In the genomic region with DNA sequence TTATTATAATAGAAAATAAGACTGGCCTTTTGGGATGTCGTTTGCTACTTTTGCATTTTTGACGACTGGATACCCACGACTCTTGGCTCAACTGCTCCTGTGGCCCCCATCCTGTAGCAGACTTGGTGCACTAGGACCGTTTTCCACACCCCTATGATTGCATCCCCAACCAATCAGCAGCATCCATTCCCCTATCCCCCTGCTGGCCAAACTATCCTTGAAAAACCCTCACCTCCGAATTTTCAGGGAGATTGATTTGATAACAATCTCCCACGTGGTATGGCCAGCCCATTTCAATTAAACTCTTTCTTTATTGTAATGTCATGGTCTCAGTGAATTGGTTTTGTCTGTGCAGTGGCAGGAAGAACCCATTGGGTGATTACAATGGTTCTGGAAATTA, we compare ENCODE assay signal across 1 cellular context.
TF ChIP-seq lines count a peak whose summit lies in the region.

No MANE protein-coding gene starts in this region.

TF ChIP-seq in H1, 55 proteins besides CTCF, POLR2A, EP300 and RAD21:
- TF ChIP-seq SIRT6 (IDR thresholded peaks at IDR 0.05; ENCODE audit: low read length), result no peak
- no peak for TF ChIP-seq KDM4A (IDR thresholded peaks at IDR 0.05; ENCODE audit: low read depth, low read length, severe bottlenecking)
- TF ChIP-seq SIN3A (conservative IDR thresholded peaks at IDR 0.05 in 1 of 2, IDR thresholded peaks at IDR 0.05 in 1 of 2; ENCODE audit: low read depth in 1 of 2, low read length in 2 of 2), result no peak
- TF ChIP-seq BRCA1 (IDR thresholded peaks at IDR 0.05; ENCODE audit: low read depth, low read length), result no peak
- TF ChIP-seq, protein P1, sequence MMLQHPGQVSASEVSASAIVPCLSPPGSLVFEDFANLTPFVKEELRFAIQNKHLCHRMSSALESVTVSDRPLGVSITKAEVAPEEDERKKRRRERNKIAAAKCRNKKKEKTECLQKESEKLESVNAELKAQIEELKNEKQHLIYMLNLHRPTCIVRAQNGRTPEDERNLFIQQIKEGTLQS (IDR thresholded peaks at IDR 0.05; ENCODE audit: insufficient read depth, low read depth, low read length), result no peak
- no peak for TF ChIP-seq JUN (IDR thresholded peaks at IDR 0.05; ENCODE audit: low read depth, low read length)
- no peak for TF ChIP-seq CEBPB (IDR thresholded peaks at IDR 0.05; ENCODE audit: low read depth, low read length)
- TF ChIP-seq, protein P2, sequence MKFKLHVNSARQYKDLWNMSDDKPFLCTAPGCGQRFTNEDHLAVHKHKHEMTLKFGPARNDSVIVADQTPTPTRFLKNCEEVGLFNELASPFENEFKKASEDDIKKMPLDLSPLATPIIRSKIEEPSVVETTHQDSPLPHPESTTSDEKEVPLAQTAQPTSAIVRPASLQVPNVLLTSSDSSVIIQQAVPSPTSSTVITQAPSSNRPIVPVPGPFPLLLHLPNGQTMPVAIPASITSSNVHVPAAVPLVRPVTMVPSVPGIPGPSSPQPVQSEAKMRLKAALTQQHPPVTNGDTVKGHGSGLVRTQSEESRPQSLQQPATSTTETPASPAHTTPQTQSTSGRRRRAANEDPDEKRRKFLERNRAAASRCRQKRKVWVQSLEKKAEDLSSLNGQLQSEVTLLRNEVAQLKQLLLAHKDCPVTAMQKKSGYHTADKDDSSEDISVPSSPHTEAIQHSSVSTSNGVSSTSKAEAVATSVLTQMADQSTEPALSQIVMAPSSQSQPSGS (IDR thresholded peaks at IDR 0.05; ENCODE audit: low read length), result no peak
- no peak for TF ChIP-seq RXRA (IDR thresholded peaks at IDR 0.05; ENCODE audit: insufficient read depth, low read depth, low read length)
- TF ChIP-seq SUZ12 (IDR thresholded peaks at IDR 0.05; ENCODE audit: low read length), result no peak
- TF ChIP-seq TAF1 (IDR thresholded peaks at IDR 0.05; ENCODE audit: low read depth, low read length), result no peak
- no peak for TF ChIP-seq CHD1 (IDR thresholded peaks at IDR 0.05; ENCODE audit: low read depth, low read length)
